Comparison of ENCODE assay signal across 22 cellular contexts in the genomic region with DNA sequence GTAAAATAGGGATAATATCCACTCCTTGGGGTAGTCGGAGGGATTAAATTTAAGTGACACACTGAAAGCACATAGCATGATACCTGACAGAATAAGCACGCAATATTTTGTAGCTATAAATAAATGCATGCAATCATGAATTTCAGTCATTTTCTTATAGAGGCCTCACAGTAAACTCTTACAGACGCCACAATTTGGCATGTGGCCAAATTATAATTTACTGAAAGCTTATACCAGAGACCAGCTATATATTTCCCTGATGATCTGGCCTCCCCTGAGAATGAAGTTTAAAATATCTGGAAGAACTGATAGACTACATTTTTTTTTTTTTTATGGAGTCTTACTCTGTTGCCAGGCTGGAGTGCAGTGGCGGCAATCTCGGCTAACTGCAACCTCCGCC. TPM values are rescaled to one million over a fixed set of nuclear protein-coding genes. Genes with fewer than 3 reads are reported as not detected.
A peak's percentile ranks its signal among the peaks of the same experiment; 100 is the strongest.
DNase-seq lines count a peak whose midpoint lies in the region; ATAC-seq, FAIRE-seq and TF ChIP-seq lines count a peak whose summit lies in the region.
"Had no signal": no experiment of that assay in that cellular context is flagged by ENCODE, and none has a peak within 500 bp of the region (broad histone marks: within the 10 kb centered on the region; RNA-seq: fewer than 3 reads in every experiment).

No MANE protein-coding gene starts in this region.

- TF ChIP-seq CTCF in HepG2 (CRISPR knock-in tag; IDR thresholded peaks at IDR 0.05): no peak
- no peak for TF ChIP-seq CTCF in right lobe of liver (IDR thresholded peaks at IDR 0.05)

- CTCF ChIA-PET in HepG2 (lab: Yijun Ruan, JAX; ENCODE audit: low intra/inter-chr PET ratio, low total read pairs): no interaction called here

- no peak for TF ChIP-seq RAD21 in HepG2 (CRISPR knock-in tag; IDR thresholded peaks at IDR 0.05)

- H3K27me3 ChIP-seq in HepG2 (ENCODE audit: control insufficient read depth in 1 of 2, insufficient read depth in 2 of 2, low read length in 2 of 2) (no peaks in the 10 kb centered on the region), right lobe of liver (no peaks in the 10 kb centered on the region)
- H3K27me3 ChIP-seq: SJSA1 had no signal

- no peak overlapping the region for H3K4me2 ChIP-seq in HepG2 (ENCODE audit: low read depth, low read length)

- H3K4me3 ChIP-seq in HepG2 (replicated peaks in 1 of 3; ENCODE audit: insufficient read depth in 1 of 3, low read depth in 2 of 3, low read length in 3 of 3) (no peak overlapping the region), right lobe of liver (no peak overlapping the region)
- H3K4me3 ChIP-seq: SJSA1 had no signal

- no TSS peak for BruUV-seq in HepG2 (replicated peaks; lab: Mats Ljungman, UMichigan)

- WGBS in HepG2 (ENCODE audit: low lambda C conversion rate): 96% methylated on average over 6 of the region's 6 CpGs
- 90% methylated on average over 3 of the region's 6 CpGs for whole genome bisulfite sequencing in right lobe of liver (ENCODE audit: insufficient coverage, low coverage, low lambda C conversion rate, missing lambda C conversion rate)

- no peaks in the 10 kb centered on the region for H4K20me1 ChIP-seq in HepG2 (ENCODE audit: insufficient read depth, low read length)

- H3K36me3 ChIP-seq in HepG2 (replicated peaks in 1 of 2; ENCODE audit: control insufficient read depth in 1 of 2, insufficient read depth in 2 of 2, low read length in 2 of 2): no peaks in the 10 kb centered on the region; a peak in 1 of 5 replicates
- peaks cover 0 to 8% (median 0%) of the 10 kb centered on the region in 4 donors for H3K36me3 ChIP-seq in right lobe of liver
- H3K36me3 ChIP-seq: SJSA1 had no signal

- no peak for TF ChIP-seq POLR2A in HepG2 (IDR thresholded peaks at IDR 0.05; ENCODE audit: insufficient read depth in 1 of 2, low read depth in 2 of 2, low read length in 2 of 2)
- no peak for TF ChIP-seq POLR2A in right lobe of liver (IDR thresholded peaks at IDR 0.05)

- ATAC-seq in HepG2 (no peak), right lobe of liver (no peak), GM21717 (IDR thresholded peaks at IDR 0.05; ENCODE audit: unreplicated experiment) (no peak), GM19324 (IDR thresholded peaks at IDR 0.05; ENCODE audit: low FRiP score, unreplicated experiment) (no peak), GM19023 (IDR thresholded peaks at IDR 0.05; ENCODE audit: unreplicated experiment) (no peak)
- ATAC-seq: Right ventricle myocardium inferior had no signal

- intact Hi-C loops in HepG2 (cut with micrococcal nuclease; ENCODE audit: unreplicated experiment) (no loop called here), right lobe of liver (cut with DNase I) (no loop called here)

- H3K27ac ChIP-seq in HepG2 (ENCODE audit: extremely low read length, insufficient read depth, low read length) (no peak overlapping the region), right lobe of liver (no peak overlapping the region)
- H3K27ac ChIP-seq: SJSA1 had no signal

- H2AFZ ChIP-seq in HepG2 (ENCODE audit: low read length): no peak overlapping the region

- TF ChIP-seq EP300 in HepG2 (IDR thresholded peaks at IDR 0.05; ENCODE audit: low read depth in 2 of 2, low read length in 2 of 2): no peak
- TF ChIP-seq EP300 in HepG2 (CRISPR knock-in tag; IDR thresholded peaks at IDR 0.05; ENCODE audit: borderline replicate concordance): no peak

- no peaks in the 10 kb centered on the region for H3K4me1 ChIP-seq in HepG2 (ENCODE audit: insufficient read depth, low read length)
- no peaks in the 10 kb centered on the region for H3K4me1 ChIP-seq in right lobe of liver
- H3K4me1 ChIP-seq: SJSA1 had no signal

- POLR2A ChIA-PET in HepG2 (lab: Yijun Ruan, JAX): no interaction called here

- DNase-seq in NCI-H1436 (lab: John Stamatoyannopoulos, UW): peak; percentile 16
- no peak for DNase-seq in NCI-H1436 treated with DMSO at 0.1 percent for 48 hours (lab: John Stamatoyannopoulos, UW)
- no peak for DNase-seq in HepG2 (ENCODE audit: low spot score)
- DNase-seq in right lobe of liver: no peak
- DNase-seq in NCI-H2171 treated with DMSO at 0.1 percent for 48 hours (lab: John Stamatoyannopoulos, UW): peak; percentile 52
- DNase-seq: DND-41, GOT3, HCEC 1CT, MM.1S, NCI-H1092, NCI-H1694 treated with DMSO at 0.1 percent for 48 hours, NCI-H446 treated with DMSO at 0.1 percent for 48 hours, NCI-H526 treated with DMSO at 0.1 percent for 48 hours, T1000 had no signal

- FAIRE-seq in HepG2 (lab: Jason Lieb, UNC): no peak
- FAIRE-seq: D721Med, GM12892, HTR-8/SVneo had no signal

- no peak overlapping the region for H3K9ac ChIP-seq in HepG2 (ENCODE audit: insufficient read depth, low read depth, low read length)

- in situ Hi-C loops in HepG2 (cut with HindIII; ENCODE audit: extremely low pct_ligation_motif_present, low pct_unique_long_range_greater_than_20kb): no loop called here

- H3K79me2 ChIP-seq in HepG2 (ENCODE audit: insufficient read depth, low read length): no peaks in the 10 kb centered on the region

- H3K9me3 ChIP-seq in HepG2 (ENCODE audit: low read length) (no peaks in the 10 kb centered on the region), right lobe of liver (no peaks in the 10 kb centered on the region)
- H3K9me3 ChIP-seq: SJSA1 had no signal

TF ChIP-seq in HepG2, 621 proteins besides CTCF, POLR2A, EP300 and RAD21:
- TF ChIP-seq ZNF232 (CRISPR knock-in tag; IDR thresholded peaks at IDR 0.05; ENCODE audit: borderline replicate concordance): no peak
- TF ChIP-seq LCORL (IDR thresholded peaks at IDR 0.05): 0 out of 2 replicates have a peak, but pooled peaks have one; percentile 18
- no peak for TF ChIP-seq LCORL (CRISPR knock-in tag; IDR thresholded peaks at IDR 0.05)
TF ChIP-seq in HepG2: peak in this region for 1.

RNA-seq across cellular contexts. Expression of a gene that starts 40.9 kb away (rescaled TPM):
- total RNA-seq in HepG2 (2016; rRNA removed; fragmentation: Illumina TruSeq; extraction: Trizol): 22.3 and 24.2 TPM in 2 replicates
- 8.5 and 9.3 TPM in 2 replicates for total RNA-seq in HepG2 (2016; cell fraction: cytosol; rRNA removed; fragmentation: Illumina TruSeq; extraction: Trizol; ENCODE audit: low read depth)
- 22.7 and 26.6 TPM in 2 replicates for total RNA-seq in HepG2 (2016; cell fraction: insoluble cytoplasmic fraction; rRNA removed; fragmentation: Illumina TruSeq; extraction: Trizol)
- total RNA-seq in HepG2 (2016; cell fraction: membrane; rRNA removed; fragmentation: Illumina TruSeq; extraction: Trizol): 19.1 and 19.6 TPM in 2 replicates
- 13.8 and 19.9 TPM in 2 replicates for total RNA-seq in HepG2 (2016; cell fraction: nucleus; rRNA removed; fragmentation: Illumina TruSeq; extraction: Trizol)
- polyA plus RNA-seq in HepG2 (2011; rRNA removed): 6.4 and 8.2 TPM in 2 replicates
- polyA plus RNA-seq in HepG2 (2011; cell fraction: cytosol; rRNA removed): 5.0 and 5.5 TPM in 2 replicates
- 3.4 and 3.8 TPM in 2 replicates for polyA plus RNA-seq in HepG2 (2011; cell fraction: nucleus; rRNA removed)
- polyA plus RNA-seq in HepG2 (2012): 7.6 and 8.7 TPM in 2 replicates
- 5.1 and 6.2 TPM in 2 replicates for polyA plus RNA-seq in HepG2 (2016; cell fraction: cytosol; fragmentation: Illumina TruSeq; extraction: Trizol; ENCODE audit: low read depth)
- polyA plus RNA-seq in HepG2 (2016; cell fraction: insoluble cytoplasmic fraction; fragmentation: Illumina TruSeq; extraction: Trizol; ENCODE audit: low read depth): 18.4 and 18.9 TPM in 2 replicates
- 9.0 and 9.9 TPM in 2 replicates for polyA plus RNA-seq in HepG2 (2016; cell fraction: membrane; fragmentation: Illumina TruSeq; extraction: Trizol; ENCODE audit: low read depth)
- polyA plus RNA-seq in HepG2 (2016; cell fraction: nucleus; fragmentation: Illumina TruSeq; extraction: Trizol; ENCODE audit: insufficient read depth, low read depth): 11.0 and 15.2 TPM in 2 replicates
- 12.6 and 15.4 TPM in 2 replicates for polyA minus RNA-seq in HepG2 (2011; rRNA and poly(A)+ RNA removed; ENCODE audit: low replicate concordance)
- polyA minus RNA-seq in HepG2 (2011; cell fraction: cytosol; rRNA and poly(A)+ RNA removed): 5.0 and 5.5 TPM in 2 replicates
- 18.9 and 19.0 TPM in 2 replicates for polyA minus RNA-seq in HepG2 (2011; cell fraction: nucleus; rRNA and poly(A)+ RNA removed)
- total RNA-seq in right lobe of liver: 1 to 10 TPM; 6.0 to 8.8 (median 7.8) TPM

RNA-seq across cellular contexts. Expression of a gene that starts 40.9 kb away (rescaled TPM):
- 17.2 and 25.2 TPM in 2 replicates for total RNA-seq in HepG2 (2016; rRNA removed; fragmentation: Illumina TruSeq; extraction: Trizol)
- total RNA-seq in HepG2 (2016; cell fraction: cytosol; rRNA removed; fragmentation: Illumina TruSeq; extraction: Trizol; ENCODE audit: low read depth): 6.0 and 8.2 TPM in 2 replicates
- 18.1 and 25.5 TPM in 2 replicates for total RNA-seq in HepG2 (2016; cell fraction: insoluble cytoplasmic fraction; rRNA removed; fragmentation: Illumina TruSeq; extraction: Trizol)
- total RNA-seq in HepG2 (2016; cell fraction: membrane; rRNA removed; fragmentation: Illumina TruSeq; extraction: Trizol): 10.8 and 11.0 TPM in 2 replicates
- 11.3 and 12.1 TPM in 2 replicates for total RNA-seq in HepG2 (2016; cell fraction: nucleus; rRNA removed; fragmentation: Illumina TruSeq; extraction: Trizol)
- 4.7 and 5.5 TPM in 2 replicates for polyA plus RNA-seq in HepG2 (2011; rRNA removed)
- polyA plus RNA-seq in HepG2 (2011; cell fraction: cytosol; rRNA removed): 4.0 and 5.2 TPM in 2 replicates
- polyA plus RNA-seq in HepG2 (2011; cell fraction: nucleus; rRNA removed): 1.7 and 2.3 TPM in 2 replicates
- polyA plus RNA-seq in HepG2 (2012): 7.0 and 7.1 TPM in 2 replicates
- polyA plus RNA-seq in HepG2 (2016; cell fraction: cytosol; fragmentation: Illumina TruSeq; extraction: Trizol; ENCODE audit: low read depth): 2.7 and 3.5 TPM in 2 replicates
- 19.5 and 22.1 TPM in 2 replicates for polyA plus RNA-seq in HepG2 (2016; cell fraction: insoluble cytoplasmic fraction; fragmentation: Illumina TruSeq; extraction: Trizol; ENCODE audit: low read depth)
- 5.7 and 6.9 TPM in 2 replicates for polyA plus RNA-seq in HepG2 (2016; cell fraction: membrane; fragmentation: Illumina TruSeq; extraction: Trizol; ENCODE audit: low read depth)
- 6.8 and 8.1 TPM in 2 replicates for polyA plus RNA-seq in HepG2 (2016; cell fraction: nucleus; fragmentation: Illumina TruSeq; extraction: Trizol; ENCODE audit: insufficient read depth, low read depth)
- 4.5 and 10.4 TPM in 2 replicates for polyA minus RNA-seq in HepG2 (2011; rRNA and poly(A)+ RNA removed; ENCODE audit: low replicate concordance)
- polyA minus RNA-seq in HepG2 (2011; cell fraction: cytosol; rRNA and poly(A)+ RNA removed): 2.9 and 3.2 TPM in 2 replicates
- polyA minus RNA-seq in HepG2 (2011; cell fraction: nucleus; rRNA and poly(A)+ RNA removed): 10.2 and 10.3 TPM in 2 replicates
- 1 to 10 TPM; 4.0 to 6.3 (median 4.9) TPM for total RNA-seq in right lobe of liver

Comparison
In these comparisons a context has a peak if more than half of its experiments do, and no peak if none do; other contexts are left out.
1. DNase-seq: peak in NCI-H1436 (single experiment) and NCI-H2171 treated with DMSO at 0.1 percent for 48 hours (single experiment); none in NCI-H1436 treated with DMSO at 0.1 percent for 48 hours (single experiment), HepG2 (single experiment) and right lobe of liver (0 of 3).